22 cellular contexts compared by ENCODE assay signal in genomic region chr12:124401563-124402180, GRCh38.
A peak's percentile ranks its signal among the peaks of the same experiment; 100 is the strongest.
DNase-seq lines count a peak whose midpoint lies in the region; ATAC-seq and TF ChIP-seq lines count a peak whose summit lies in the region.
"Had no signal": no experiment of that assay in that cellular context is flagged by ENCODE, and none has a peak within 500 bp of the region (broad histone marks: within the 10 kb centered on the region; RNA-seq: fewer than 3 reads in every experiment).

No MANE protein-coding gene starts in this region.

- no peaks in the 10 kb centered on the region for H3K27me3 ChIP-seq in tibial nerve
- H3K27me3 ChIP-seq: breast epithelium had no signal

- H3K4me1 ChIP-seq in tibial nerve, result peaks cover 0 to 83% (median 55%) of the 10 kb centered on the region in 4 donors

- H3K27ac Mint-ChIP-seq in brain (peak overlapping the region; percentile 48 to 98 (median 75)), nephron (peak overlapping the region; percentile 92 to 97 (median 94))
- H3K27ac Mint-ChIP-seq: activated CD4-positive, alpha-beta memory T cell treated with anti-CD3 and anti-CD28 coated beads for 36 hours; activated T-cell treated with anti-CD3 and anti-CD28 coated beads, Interleukin-2, amount 50 U/mL, for 72 hours had no signal

- no peak for TF ChIP-seq EP300 in tibial nerve (IDR thresholded peaks at IDR 0.05)

- no peak for ATAC-seq in GM21360 (IDR thresholded peaks at IDR 0.05; ENCODE audit: unreplicated experiment)
- ATAC-seq: activated naive CD4-positive, alpha-beta T cell treated with anti-CD3 and anti-CD28 coated beads, Interleukin-2, amount 50 U/mL, for 72 hours; activated T-cell treated with anti-CD3 and anti-CD28 coated beads, Interleukin-2, amount 50 U/mL, for 72 hours; left colon; sciatic nerve; stimulated activated naive CD8-positive, alpha-beta T cell treated with anti-CD3 and anti-CD28 coated beads, Interleukin-15, amount 100 ng/mL, for 72 hours; T-helper 17 cell had no signal

- DNase-seq in NCI-H82 (lab: John Stamatoyannopoulos, UW), result peak; percentile 38
- DNase-seq in NCI-H82 treated with DMSO at 0.1 percent for 48 hours (lab: John Stamatoyannopoulos, UW; ENCODE audit: unreplicated experiment), result no peak
- no peak for DNase-seq in tibial nerve (ENCODE audit: low spot score in 2 of 2)
- no peak for DNase-seq in stimulated activated CD4-positive, alpha-beta T cell treated with anti-CD3 and anti-CD28 coated beads, Interleukin-12 subunit alpha, Interleukin-12 subunit beta, amount 100 ng/mL, for 4 hours
- no peak for DNase-seq in NCI-H2107 (lab: John Stamatoyannopoulos, UW)
- DNase-seq: activated CD4-positive, alpha-beta memory T cell treated with anti-CD3 and anti-CD28 coated beads for 36 hours; activated T-cell treated with anti-CD3 and anti-CD28 coated beads, Interleukin-2, amount 50 U/mL, for 72 hours; left colon; NCI-H1930; NCI-H524 treated with DMSO at 0.1 percent for 48 hours; OCI-M1; stimulated activated CD4-positive, alpha-beta T cell treated with anti-CD3 and anti-CD28 coated beads, Interleukin-2, amount 100 ng/mL, for 24 hours; stimulated activated naive CD8-positive, alpha-beta T cell treated with anti-CD3 and anti-CD28 coated beads, Interleukin-15, amount 100 ng/mL, for 72 hours; T-helper 17 cell had no signal

- H3K9me3 Mint-ChIP-seq in brain (no peaks in the 10 kb centered on the region), nephron (no peaks in the 10 kb centered on the region)
- H3K9me3 Mint-ChIP-seq: activated CD4-positive, alpha-beta memory T cell treated with anti-CD3 and anti-CD28 coated beads for 36 hours; activated naive CD4-positive, alpha-beta T cell treated with anti-CD3 and anti-CD28 coated beads, Interleukin-2, amount 50 U/mL, for 72 hours; activated T-cell treated with anti-CD3 and anti-CD28 coated beads, Interleukin-2, amount 50 U/mL, for 72 hours; stimulated activated naive CD8-positive, alpha-beta T cell treated with anti-CD3 and anti-CD28 coated beads, Interleukin-15, amount 100 ng/mL, for 72 hours had no signal

- TF ChIP-seq CTCF in brain (conservative IDR thresholded peaks at IDR 0.05), result no peak
- no peak for TF ChIP-seq CTCF in nephron (IDR thresholded peaks at IDR 0.05; ENCODE audit: unreplicated experiment in 3 of 3)
- TF ChIP-seq CTCF in tibial nerve (IDR thresholded peaks at IDR 0.05), result no peak

- no peaks in the 10 kb centered on the region for H3K9me3 ChIP-seq in tibial nerve
- H3K9me3 ChIP-seq: breast epithelium had no signal

- H3K4me3 ChIP-seq in tibial nerve, result no peak overlapping the region
- H3K4me3 ChIP-seq: breast epithelium had no signal

- peak overlapping the region in 2 of 5 experiments; percentile 47 to 69 for H3K4me3 Mint-ChIP-seq in brain
- H3K4me3 Mint-ChIP-seq in nephron, result peak overlapping the region; percentile 47 to 70 (median 51)
- H3K4me3 Mint-ChIP-seq: activated CD4-positive, alpha-beta memory T cell treated with anti-CD3 and anti-CD28 coated beads for 36 hours; activated T-cell treated with anti-CD3 and anti-CD28 coated beads, Interleukin-2, amount 50 U/mL, for 72 hours; stimulated activated naive CD8-positive, alpha-beta T cell treated with anti-CD3 and anti-CD28 coated beads, Interleukin-15, amount 100 ng/mL, for 72 hours; T-helper 17 cell had no signal

- WGBS in tibial nerve, 2 donors, result 75% methylated on average over 16 of the region's 16 CpGs

- peaks cover 0 to 57% (median 8%) of the 10 kb centered on the region in 3 donors for H3K36me3 ChIP-seq in tibial nerve
- H3K36me3 ChIP-seq: breast epithelium had no signal

- TF ChIP-seq POLR2A in tibial nerve (IDR thresholded peaks at IDR 0.05), result no peak

- H3K36me3 Mint-ChIP-seq in brain, result peaks cover 31% of the 10 kb centered on the region
- peaks cover 23% of the 10 kb centered on the region for H3K36me3 Mint-ChIP-seq in nephron (ENCODE audit: low read depth)
- H3K36me3 Mint-ChIP-seq: activated naive CD4-positive, alpha-beta T cell treated with anti-CD3 and anti-CD28 coated beads, Interleukin-2, amount 50 U/mL, for 72 hours had no signal

- peaks cover 61% of the 10 kb centered on the region for H3K4me1 Mint-ChIP-seq in brain
- H3K4me1 Mint-ChIP-seq in nephron, result peaks cover 62% of the 10 kb centered on the region

- H3K27me3 Mint-ChIP-seq in brain, result no peaks in the 10 kb centered on the region
- H3K27me3 Mint-ChIP-seq in nephron (ENCODE audit: low read depth), result peaks cover 6% of the 10 kb centered on the region
- H3K27me3 Mint-ChIP-seq: activated CD4-positive, alpha-beta memory T cell treated with anti-CD3 and anti-CD28 coated beads for 36 hours; stimulated activated naive CD8-positive, alpha-beta T cell treated with anti-CD3 and anti-CD28 coated beads, Interleukin-15, amount 100 ng/mL, for 72 hours; T-helper 17 cell had no signal

- peak overlapping the region in 3 of 4 donors; percentile 29 to 70 (median 30) for H3K27ac ChIP-seq in tibial nerve
- H3K27ac ChIP-seq: 22Rv1, KMS-11 had no signal
